ENCODE assay signal across 9 cellular contexts in genomic region chr3:195910499-195910845, GRCh38. TPM values are rescaled to one million over a fixed set of nuclear protein-coding genes. Genes with fewer than 3 reads are reported as not detected.
DNase-seq lines count a peak whose midpoint lies in the region; ATAC-seq and TF ChIP-seq lines count a peak whose summit lies in the region.
"Had no signal": no experiment of that assay in that cellular context is flagged by ENCODE, and none has a peak within 500 bp of the region (broad histone marks: within the 10 kb centered on the region; RNA-seq: fewer than 3 reads in every experiment).

No MANE protein-coding gene starts in this region.

- H3K27me3 Mint-ChIP-seq in CD8-positive, alpha-beta memory T cell, result peaks cover 3 to 5% of the 10 kb centered on the region in 2 donors
- H3K27me3 Mint-ChIP-seq in effector memory CD8-positive, alpha-beta T cell, result no peaks in the 10 kb centered on the region

- H3K4me3 Mint-ChIP-seq in CD8-positive, alpha-beta memory T cell, result peak overlapping the region; percentile 38 to 81 (median 70)
- peak overlapping the region; percentile 60 to 69 for H3K4me3 Mint-ChIP-seq in effector memory CD8-positive, alpha-beta T cell

- H2AFZ ChIP-seq in OCI-LY1 (ENCODE audit: low read length), result no peak overlapping the region
- H2AFZ ChIP-seq in trophoblast cell (ENCODE audit: insufficient read depth, low read length, poor library complexity), result peak overlapping the region; percentile 21

- H3K18ac ChIP-seq in trophoblast cell (ENCODE audit: low read length), result peak overlapping the region; percentile 6

- H2BK12ac ChIP-seq in trophoblast cell (ENCODE audit: low read length), result peak overlapping the region; percentile 51

- peaks cover 18% of the 10 kb centered on the region for H3K79me1 ChIP-seq in trophoblast cell (ENCODE audit: low read length)

- WGBS in trophoblast cell (ENCODE audit: extremely low coverage, insufficient coverage, insufficient read length), result no CpG with 5 or more reads among the region's 8 CpGs

- H3K27ac Mint-ChIP-seq in CD8-positive, alpha-beta memory T cell, result peak overlapping the region in 5 of 8 donors; percentile 17 to 89 (median 35)
- peak overlapping the region; percentile 52 to 99 for H3K27ac Mint-ChIP-seq in effector memory CD8-positive, alpha-beta T cell

- no peak overlapping the region for H3K4me3 ChIP-seq in CD8-positive, alpha-beta memory T cell (ENCODE audit: low read length)
- H3K4me3 ChIP-seq in OCI-LY1 (ENCODE audit: low read depth, low read length, poor library complexity, severe bottlenecking) (no peak overlapping the region), trophoblast cell (ENCODE audit: low read depth, low read length) (no peak overlapping the region)

- no peak for TF ChIP-seq CTCF in OCI-LY1 (IDR thresholded peaks at IDR 0.05; ENCODE audit: low read length)

- H3K36me3 Mint-ChIP-seq in CD8-positive, alpha-beta memory T cell, result peaks cover 0 to 3% (median 0%) of the 10 kb centered on the region in 3 donors
- H3K36me3 Mint-ChIP-seq in effector memory CD8-positive, alpha-beta T cell (ENCODE audit: insufficient read depth), result peaks cover 48% of the 10 kb centered on the region

- H3K9me3 ChIP-seq in CD8-positive, alpha-beta memory T cell (ENCODE audit: low read length), result no peaks in the 10 kb centered on the region
- H3K9me3 ChIP-seq in OCI-LY1 (ENCODE audit: low read length), result no peaks in the 10 kb centered on the region
- H3K9me3 ChIP-seq in trophoblast cell (ENCODE audit: insufficient read depth, low read depth, low read length), result no peaks in the 10 kb centered on the region

- ATAC-seq in effector memory CD8-positive, alpha-beta T cell (replicated peaks), result no peak
- ATAC-seq in HG03139 (IDR thresholded peaks at IDR 0.05; ENCODE audit: unreplicated experiment) (no peak), HG02938 (IDR thresholded peaks at IDR 0.05; ENCODE audit: unreplicated experiment) (no peak), GM18907 (IDR thresholded peaks at IDR 0.05; ENCODE audit: unreplicated experiment) (no peak)

- CTCF ChIA-PET in CD8-positive, alpha-beta memory T cell (lab: Charles Lee), result interaction anchor here (1.5 to 6.7 kb wide), 4 partner anchors 14 to 60 kb away, joined by 8 to 176 read pairs (median 110); no protein-coding TSS in a partner anchor

- no peaks in the 10 kb centered on the region for H3K36me3 ChIP-seq in CD8-positive, alpha-beta memory T cell (ENCODE audit: insufficient read depth, low read length)
- H3K36me3 ChIP-seq in OCI-LY1 (ENCODE audit: insufficient read depth, low read length) (no peaks in the 10 kb centered on the region), trophoblast cell (ENCODE audit: control insufficient read depth in 1 of 2, insufficient read depth in 2 of 2, low read length in 2 of 2) (peaks cover 0 to 1% of the 10 kb centered on the region in 2 experiments)

- no peak for DNase-seq in CD8-positive, alpha-beta memory T cell
- DNase-seq in effector memory CD8-positive, alpha-beta T cell, result no peak
- DNase-seq in trophoblast cell (no peak), NCI-H524 (lab: John Stamatoyannopoulos, UW) (no peak)
- DNase-seq: stimulated activated CD4-positive, alpha-beta T cell treated with anti-CD3 and anti-CD28 coated beads, Interleukin-12 subunit alpha, Interleukin-12 subunit beta, amount 100 ng/mL, for 4 hours had no signal

- H3K27me3 ChIP-seq in CD8-positive, alpha-beta memory T cell (ENCODE audit: insufficient read depth, low read length, poor library complexity, severe bottlenecking), result no peaks in the 10 kb centered on the region
- H3K27me3 ChIP-seq in OCI-LY1 (ENCODE audit: insufficient read depth, low read length) (no peaks in the 10 kb centered on the region), trophoblast cell (ENCODE audit: insufficient read depth, low read length) (no peaks in the 10 kb centered on the region)

- POLR2A ChIA-PET in CD8-positive, alpha-beta memory T cell (lab: Charles Lee), result no interaction called here

- H3K4me1 Mint-ChIP-seq in CD8-positive, alpha-beta memory T cell, result peaks cover 32 to 45% (median 38%) of the 10 kb centered on the region in 3 donors
- peaks cover 35 to 36% of the 10 kb centered on the region in 2 donors for H3K4me1 Mint-ChIP-seq in effector memory CD8-positive, alpha-beta T cell (ENCODE audit: low read depth in 2 of 2)

- peak overlapping the region; percentile 44 for H4K8ac ChIP-seq in trophoblast cell (ENCODE audit: low read depth, low read length)

- no peak overlapping the region for H3K23ac ChIP-seq in trophoblast cell (ENCODE audit: low read length)

- H2AK5ac ChIP-seq in trophoblast cell (ENCODE audit: low read length), result peak overlapping the region; percentile 21

- H3K4me2 ChIP-seq in OCI-LY1 (ENCODE audit: low read length) (peak overlapping the region; percentile 67; the same call in 1 of the 2 replicates), trophoblast cell (ENCODE audit: low read length) (peak overlapping the region; percentile 63)

- peak overlapping the region; percentile 53 for H4K91ac ChIP-seq in trophoblast cell (ENCODE audit: low read depth, low read length)

- H3K79me2 ChIP-seq in OCI-LY1 (ENCODE audit: insufficient read depth, low read length) (peaks cover 9% of the 10 kb centered on the region), trophoblast cell (ENCODE audit: control insufficient read depth, insufficient read depth, low read length, poor library complexity) (peaks cover 5% of the 10 kb centered on the region)

- no peak overlapping the region for H4K12ac ChIP-seq in trophoblast cell (ENCODE audit: low read depth, low read length)

- H3K4me1 ChIP-seq in CD8-positive, alpha-beta memory T cell (ENCODE audit: insufficient read depth, low read length), result peaks cover 39% of the 10 kb centered on the region
- peaks cover 46% of the 10 kb centered on the region for H3K4me1 ChIP-seq in OCI-LY1 (ENCODE audit: insufficient read depth, low read length, severe bottlenecking)
- H3K4me1 ChIP-seq in trophoblast cell (ENCODE audit: control insufficient read depth in 1 of 2, insufficient read depth in 2 of 2, low read length in 2 of 2), result peaks cover 35 to 37% of the 10 kb centered on the region in 2 experiments

- H3K9me2 ChIP-seq in OCI-LY1 (ENCODE audit: low read depth, low read length), result no peaks in the 10 kb centered on the region

- H4K20me1 ChIP-seq in OCI-LY1 (ENCODE audit: insufficient read depth, low read length), result no peaks in the 10 kb centered on the region

- H3K9ac ChIP-seq in OCI-LY1 (ENCODE audit: low read length) (no peak overlapping the region; the same call in 1 of the 2 replicates), trophoblast cell (ENCODE audit: low read length) (no peak overlapping the region)

- H3K4ac ChIP-seq in trophoblast cell (ENCODE audit: low read depth, low read length), result peak overlapping the region; percentile 9

- no peak overlapping the region for H2BK5ac ChIP-seq in trophoblast cell (ENCODE audit: low read depth, low read length, poor library complexity)

- H3K27ac ChIP-seq in CD8-positive, alpha-beta memory T cell (ENCODE audit: low read depth, low read length), result no peak overlapping the region
- H3K27ac ChIP-seq in OCI-LY1 (ENCODE audit: low read depth, low read length, poor library complexity, severe bottlenecking) (no peak overlapping the region), trophoblast cell (ENCODE audit: low read depth, low read length) (peak overlapping the region; percentile 87)

- H2BK120ac ChIP-seq in trophoblast cell (ENCODE audit: insufficient read depth, low read length, poor library complexity), result peak overlapping the region; percentile 54

- peak overlapping the region; percentile 42 for H3K14ac ChIP-seq in trophoblast cell (ENCODE audit: low read length)

- H3K9me3 Mint-ChIP-seq in CD8-positive, alpha-beta memory T cell, result no peaks in the 10 kb centered on the region
- H3K9me3 Mint-ChIP-seq in effector memory CD8-positive, alpha-beta T cell, result no peaks in the 10 kb centered on the region

- H3F3A ChIP-seq in OCI-LY1 (ENCODE audit: insufficient read depth, low read length), result peaks cover 10% of the 10 kb centered on the region; the same call in 1 of the 2 replicates

RNA-seq across cellular contexts. Expression of gene TNK2, which starts 2.1 kb away (rescaled TPM):
- 10 to 100 TPM; 71.4 to 74.5 TPM for total RNA-seq in CD8-positive, alpha-beta memory T cell
- polyA plus RNA-seq in CD8-positive, alpha-beta memory T cell, result 4.7 TPM
- 22.5 TPM in 2 replicates for polyA plus RNA-seq in trophoblast cell (2013)
